22 cellular contexts compared by ENCODE assay signal in the genomic region with DNA sequence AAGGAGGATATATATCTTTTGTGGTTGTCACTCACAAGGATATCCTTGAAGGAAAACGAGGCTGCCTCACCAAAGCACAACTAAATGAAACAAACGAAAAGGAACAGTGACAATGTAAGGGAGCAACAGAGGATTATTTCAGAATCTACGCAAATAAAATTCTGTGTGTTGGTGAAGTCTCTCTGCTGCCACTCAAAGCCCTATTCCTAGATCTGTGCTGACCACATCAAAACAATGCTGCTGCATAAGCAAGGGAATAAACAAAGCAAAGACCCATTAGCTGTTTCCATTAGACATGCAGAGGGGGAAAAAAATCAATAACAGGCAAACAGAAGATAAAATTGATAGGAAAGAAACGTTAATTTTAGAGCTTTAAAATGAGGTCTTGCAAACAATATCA.
A peak's percentile ranks its signal among the peaks of the same experiment; 100 is the strongest.
DNase-seq lines count a peak whose midpoint lies in the region; TF ChIP-seq lines count a peak whose summit lies in the region.
"Had no signal": no experiment of that assay in that cellular context is flagged by ENCODE, and none has a peak within 500 bp of the region (broad histone marks: within the 10 kb centered on the region; RNA-seq: fewer than 3 reads in every experiment).

No MANE protein-coding gene starts in this region.

- H3K4me1 ChIP-seq in effector memory CD4-positive, alpha-beta T cell (ENCODE audit: control insufficient read depth, insufficient read depth, low read length, poor library complexity, severe bottlenecking): no peaks in the 10 kb centered on the region
- H3K4me1 ChIP-seq in SJCRH30: no peaks in the 10 kb centered on the region
- H3K4me1 ChIP-seq: A549, Caco-2, SJSA1 had no signal

- no peaks in the 10 kb centered on the region for H3K9me3 Mint-ChIP-seq in nephron progenitor cell
- H3K9me3 Mint-ChIP-seq: CD8-positive, alpha-beta T cell had no signal

- CTCF ChIA-PET in HEK293T (lab: Yijun Ruan, JAX): interaction anchor here (0.6 kb wide), 1 partner anchor 43 kb away, joined by 4 read pairs; no protein-coding TSS in a partner anchor

- DNase-seq in NCI-H2107 treated with DMSO at 0.1 percent for 48 hours (lab: John Stamatoyannopoulos, UW; ENCODE audit: unreplicated experiment) (peak; percentile 49), NCI-H2107 (lab: John Stamatoyannopoulos, UW) (no peak), HEK293T (ENCODE audit: extremely low spot score) (no peak), SW480 (ENCODE audit: low spot score) (peak; percentile 55), nephron progenitor cell (no peak), SJCRH30 (no peak)
- DNase-seq in effector memory CD4-positive, alpha-beta T cell: no peak
- DNase-seq: Caco-2; CD8-positive, alpha-beta T cell; GM23248; H7; Kasumi-1; NCI-H1436; NCI-H1930; NCI-H2171 treated with DMSO at 0.1 percent for 48 hours; NCI-H345; NCI-H510A treated with DMSO at 0.1 percent for 48 hours; NCI-H774 had no signal

- H3K27me3 ChIP-seq in effector memory CD4-positive, alpha-beta T cell (replicated peaks; ENCODE audit: control insufficient read depth, insufficient read depth, low read length, poor library complexity, severe bottlenecking): no peaks in the 10 kb centered on the region
- no peaks in the 10 kb centered on the region for H3K27me3 ChIP-seq in SJCRH30
- H3K27me3 ChIP-seq: SJSA1 had no signal

- no peak overlapping the region for H3K4me3 Mint-ChIP-seq in nephron progenitor cell
- H3K4me3 Mint-ChIP-seq: CD8-positive, alpha-beta T cell had no signal

- no peaks in the 10 kb centered on the region for H3K36me3 Mint-ChIP-seq in nephron progenitor cell (ENCODE audit: low read depth)
- H3K36me3 Mint-ChIP-seq: CD8-positive, alpha-beta T cell had no signal

- no peak overlapping the region for H3K27ac ChIP-seq in effector memory CD4-positive, alpha-beta T cell (ENCODE audit: insufficient read depth, low read length, poor library complexity, severe bottlenecking)
- no peak overlapping the region for H3K27ac ChIP-seq in SJCRH30
- H3K27ac ChIP-seq: A549, C4-2B, GM23248, SJSA1 had no signal

- H3K4me3 ChIP-seq in effector memory CD4-positive, alpha-beta T cell (ENCODE audit: insufficient read depth, low read depth, low read length, poor library complexity, severe bottlenecking): no peak overlapping the region
- no peak overlapping the region for H3K4me3 ChIP-seq in SJCRH30
- H3K4me3 ChIP-seq: A549, GM23248, K562, SJSA1 had no signal

- no peaks in the 10 kb centered on the region for H3K36me3 ChIP-seq in effector memory CD4-positive, alpha-beta T cell (ENCODE audit: control insufficient read depth, insufficient read depth, low read length)
- H3K36me3 ChIP-seq in SJCRH30: no peaks in the 10 kb centered on the region
- H3K36me3 ChIP-seq: SJSA1 had no signal

- TF ChIP-seq CTCF in nephron progenitor cell (IDR thresholded peaks at IDR 0.05): no peak

- POLR2A ChIA-PET in HEK293T (lab: Yijun Ruan, JAX): no interaction called here

- H3K27ac Mint-ChIP-seq in nephron progenitor cell: peak overlapping the region; percentile 41
- H3K27ac Mint-ChIP-seq: CD8-positive, alpha-beta T cell had no signal

- no peaks in the 10 kb centered on the region for H3K9me3 ChIP-seq in effector memory CD4-positive, alpha-beta T cell (ENCODE audit: control insufficient read depth, low read length)
- H3K9me3 ChIP-seq in SJCRH30 (replicated peaks): no peaks in the 10 kb centered on the region
- H3K9me3 ChIP-seq: A549, Caco-2, SJSA1 had no signal

- peaks cover 2% of the 10 kb centered on the region for H3K27me3 Mint-ChIP-seq in nephron progenitor cell (ENCODE audit: low read depth, poor library complexity)

- peaks cover 14% of the 10 kb centered on the region for H3K4me1 Mint-ChIP-seq in nephron progenitor cell

TF ChIP-seq in HEK293T, 16 proteins besides CTCF, POLR2A, EP300 and RAD21:
- TF ChIP-seq CTBP1 (IDR thresholded peaks at IDR 0.05; ENCODE audit: borderline replicate concordance) (0 out of 2 replicates have a peak, but pooled peaks have one; percentile 27), SUZ12 (IDR thresholded peaks at IDR 0.05) (no peak), BHLHE40 (IDR thresholded peaks at IDR 0.05; ENCODE audit: borderline replicate concordance) (no peak), NFRKB (IDR thresholded peaks at IDR 0.05) (no peak), ZNF384 (IDR thresholded peaks at IDR 0.05) (no peak), ARNT (IDR thresholded peaks at IDR 0.05) (no peak), FOXM1 (IDR thresholded peaks at IDR 0.05; ENCODE audit: borderline replicate concordance) (no peak), FOXK2 (IDR thresholded peaks at IDR 0.05) (no peak), L3MBTL2 (conservative IDR thresholded peaks at IDR 0.05) (no peak), LEF1 (IDR thresholded peaks at IDR 0.05; ENCODE audit: borderline replicate concordance) (no peak)
- TF ChIP-seq, protein P1, sequence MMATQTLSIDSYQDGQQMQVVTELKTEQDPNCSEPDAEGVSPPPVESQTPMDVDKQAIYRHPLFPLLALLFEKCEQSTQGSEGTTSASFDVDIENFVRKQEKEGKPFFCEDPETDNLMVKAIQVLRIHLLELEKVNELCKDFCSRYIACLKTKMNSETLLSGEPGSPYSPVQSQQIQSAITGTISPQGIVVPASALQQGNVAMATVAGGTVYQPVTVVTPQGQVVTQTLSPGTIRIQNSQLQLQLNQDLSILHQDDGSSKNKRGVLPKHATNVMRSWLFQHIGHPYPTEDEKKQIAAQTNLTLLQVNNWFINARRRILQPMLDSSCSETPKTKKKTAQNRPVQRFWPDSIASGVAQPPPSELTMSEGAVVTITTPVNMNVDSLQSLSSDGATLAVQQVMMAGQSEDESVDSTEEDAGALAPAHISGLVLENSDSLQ (IDR thresholded peaks at IDR 0.05): peak; percentile 81

Comparison
In these comparisons a context has a peak if more than half of its experiments do, and no peak if none do; other contexts are left out.
1. DNase-seq: peak in NCI-H2107 treated with DMSO at 0.1 percent for 48 hours (single experiment) and SW480 (single experiment); none in NCI-H2107 (single experiment), HEK293T (single experiment), nephron progenitor cell (single experiment), effector memory CD4-positive, alpha-beta T cell (0 of 3) and SJCRH30 (0 of 2).